Comparison of ENCODE assay signal across 20 cellular contexts in genomic region chr2:32051836-32052439, GRCh38. TPM values are rescaled to one million over a fixed set of nuclear protein-coding genes. Genes with fewer than 3 reads are reported as not detected.
A peak's percentile ranks its signal among the peaks of the same experiment; 100 is the strongest.
DNase-seq lines count a peak whose midpoint lies in the region; ATAC-seq, FAIRE-seq and TF ChIP-seq lines count a peak whose summit lies in the region.
"Had no signal": no experiment of that assay in that cellular context is flagged by ENCODE, and none has a peak within 500 bp of the region (broad histone marks: within the 10 kb centered on the region; RNA-seq: fewer than 3 reads in every experiment).

No MANE protein-coding gene starts in this region.

- POLR2A ChIA-PET in HepG2 (lab: Yijun Ruan, JAX), result interaction anchor here (0.8 to 1.0 kb wide), 2 partner anchors 11 to 12 kb away, joined by 3 to 5 read pairs; partner anchors contain the start of genes DPY30 and SPAST

- FAIRE-seq in HepG2 (lab: Jason Lieb, UNC) (no peak), kidney (lab: Jason Lieb, UNC) (no peak)
- FAIRE-seq: A549, GM12878, H54 had no signal

- CTCF ChIA-PET in HepG2 (lab: Yijun Ruan, JAX; ENCODE audit: low intra/inter-chr PET ratio, low total read pairs), result no interaction called here

- H3K18ac ChIP-seq in trophoblast cell (ENCODE audit: low read length), result no peak overlapping the region

- no peak overlapping the region for H3K14ac ChIP-seq in trophoblast cell (ENCODE audit: low read length)

- ATAC-seq in HepG2, result peak; percentile 70
- ATAC-seq in right lobe of liver, result no peak
- no peak for ATAC-seq in lower lobe of right lung
- no peak for ATAC-seq in GM21515 (IDR thresholded peaks at IDR 0.05; ENCODE audit: unreplicated experiment)
- ATAC-seq: GM12878 had no signal

- H3K4me3 ChIP-seq in HepG2 (replicated peaks in 1 of 3; ENCODE audit: insufficient read depth in 1 of 3, low read depth in 2 of 3, low read length in 3 of 3) (peak overlapping the region in 1 of 3 experiments; percentile 3; a peak in 2 of 6 replicates), right lobe of liver (no peak overlapping the region), kidney (ENCODE audit: low read length in 2 of 2) (no peak overlapping the region), trophoblast cell (ENCODE audit: low read depth, low read length) (no peak overlapping the region), lower lobe of right lung (no peak overlapping the region)
- H3K4me3 ChIP-seq: A549, GM12878, GM23248 had no signal

- H2AFZ ChIP-seq in HepG2 (ENCODE audit: low read length), result peak overlapping the region; percentile 67
- no peak overlapping the region for H2AFZ ChIP-seq in trophoblast cell (ENCODE audit: insufficient read depth, low read length, poor library complexity)
- H2AFZ ChIP-seq: GM23248 had no signal

- no peak overlapping the region for H2AK5ac ChIP-seq in trophoblast cell (ENCODE audit: low read length)

- TF ChIP-seq CTCF in HepG2 (CRISPR knock-in tag; IDR thresholded peaks at IDR 0.05) (no peak), right lobe of liver (IDR thresholded peaks at IDR 0.05) (no peak), kidney (IDR thresholded peaks at IDR 0.05; ENCODE audit: borderline replicate concordance, extremely low read depth, insufficient read depth) (no peak), lower lobe of right lung (IDR thresholded peaks at IDR 0.05) (no peak)

- H3K27ac ChIP-seq in HepG2 (ENCODE audit: extremely low read length, insufficient read depth, low read length) (no peak overlapping the region), right lobe of liver (no peak overlapping the region), kidney (ENCODE audit: low read depth in 2 of 2, low read length in 2 of 2) (no peak overlapping the region), trophoblast cell (ENCODE audit: low read depth, low read length) (no peak overlapping the region), lower lobe of right lung (no peak overlapping the region)
- H3K27ac ChIP-seq: 22Rv1, A549, C4-2B, GM23248 had no signal

- BruUV-seq in HepG2 (replicated peaks; lab: Mats Ljungman, UMichigan), result no TSS peak

- no peak overlapping the region for H4K12ac ChIP-seq in trophoblast cell (ENCODE audit: low read depth, low read length)

- H2BK120ac ChIP-seq in trophoblast cell (ENCODE audit: insufficient read depth, low read length, poor library complexity), result no peak overlapping the region

- no peak for TF ChIP-seq RAD21 in HepG2 (CRISPR knock-in tag; IDR thresholded peaks at IDR 0.05)

- no peak for DNase-seq in HepG2 (ENCODE audit: low spot score)
- DNase-seq in right lobe of liver, result no peak
- DNase-seq in kidney, result peak; percentile 18
- no peak for DNase-seq in trophoblast cell
- DNase-seq in lower lobe of right lung, result no peak
- DNase-seq in DMS79 (lab: John Stamatoyannopoulos, UW), result no peak
- DNase-seq: AML-193; CD4-positive, alpha-beta T cell; DMS153; DMS79 treated with DMSO at 0.1 percent for 48 hours; EL; GM23248; HCEC 1CT; HFFc6 had no signal

- H2BK5ac ChIP-seq in trophoblast cell (ENCODE audit: low read depth, low read length, poor library complexity), result no peak overlapping the region

- peak overlapping the region; percentile 61 for H3K23ac ChIP-seq in trophoblast cell (ENCODE audit: low read length)

- H3K4me2 ChIP-seq in HepG2 (ENCODE audit: low read depth, low read length) (peak overlapping the region; percentile 51), trophoblast cell (ENCODE audit: low read length) (no peak overlapping the region)
- H3K4me2 ChIP-seq: A549 had no signal

- in situ Hi-C loops in HepG2 (cut with HindIII; ENCODE audit: extremely low pct_ligation_motif_present, low pct_unique_long_range_greater_than_20kb), result no loop called here

- intact Hi-C loops in HepG2 (cut with micrococcal nuclease; ENCODE audit: unreplicated experiment) (no loop called here), right lobe of liver (cut with DNase I) (no loop called here), kidney (cut with DNase I) (no loop called here), lower lobe of right lung (cut with DNase I) (no loop called here)

- no peak overlapping the region for H4K8ac ChIP-seq in trophoblast cell (ENCODE audit: low read depth, low read length)

- H3K36me3 ChIP-seq in HepG2 (replicated peaks in 1 of 2; ENCODE audit: control insufficient read depth in 1 of 2, insufficient read depth in 2 of 2, low read length in 2 of 2) (no peaks in the 10 kb centered on the region), right lobe of liver (no peaks in the 10 kb centered on the region), kidney (ENCODE audit: control insufficient read depth in 1 of 2, insufficient read depth in 2 of 2, low read length in 2 of 2) (no peaks in the 10 kb centered on the region), trophoblast cell (ENCODE audit: control insufficient read depth in 1 of 2, insufficient read depth in 2 of 2, low read length in 2 of 2) (no peaks in the 10 kb centered on the region), lower lobe of right lung (no peaks in the 10 kb centered on the region)

- no peak overlapping the region for H3K9ac ChIP-seq in HepG2 (ENCODE audit: insufficient read depth, low read depth, low read length)
- no peak overlapping the region for H3K9ac ChIP-seq in kidney (ENCODE audit: low read length in 2 of 2)
- no peak overlapping the region for H3K9ac ChIP-seq in trophoblast cell (ENCODE audit: low read length)
- H3K9ac ChIP-seq: GM23248 had no signal

- no peak overlapping the region for H2BK12ac ChIP-seq in trophoblast cell (ENCODE audit: low read length)

- no peaks in the 10 kb centered on the region for H3K9me3 ChIP-seq in HepG2 (ENCODE audit: low read length)
- no peaks in the 10 kb centered on the region for H3K9me3 ChIP-seq in right lobe of liver
- no peaks in the 10 kb centered on the region for H3K9me3 ChIP-seq in kidney (ENCODE audit: control insufficient read depth in 1 of 2, low read length in 2 of 2)
- no peaks in the 10 kb centered on the region for H3K9me3 ChIP-seq in trophoblast cell (ENCODE audit: insufficient read depth, low read depth, low read length)
- H3K9me3 ChIP-seq in lower lobe of right lung, result no peaks in the 10 kb centered on the region
- H3K9me3 ChIP-seq: A549 had no signal

- peaks cover 30% of the 10 kb centered on the region for H3K4me1 ChIP-seq in HepG2 (ENCODE audit: insufficient read depth, low read length)
- no peaks in the 10 kb centered on the region for H3K4me1 ChIP-seq in right lobe of liver
- H3K4me1 ChIP-seq in kidney (ENCODE audit: control insufficient read depth in 1 of 2, insufficient read depth in 1 of 2, low read depth in 1 of 2, low read length in 2 of 2), result no peaks in the 10 kb centered on the region
- no peaks in the 10 kb centered on the region for H3K4me1 ChIP-seq in trophoblast cell (ENCODE audit: control insufficient read depth in 1 of 2, insufficient read depth in 2 of 2, low read length in 2 of 2)
- H3K4me1 ChIP-seq in lower lobe of right lung, result no peaks in the 10 kb centered on the region
- H3K4me1 ChIP-seq: A549 had no signal

- H3K4ac ChIP-seq in trophoblast cell (ENCODE audit: low read depth, low read length), result no peak overlapping the region

- H4K91ac ChIP-seq in trophoblast cell (ENCODE audit: low read depth, low read length), result no peak overlapping the region

- TF ChIP-seq EP300 in HepG2 (IDR thresholded peaks at IDR 0.05; ENCODE audit: low read depth in 2 of 2, low read length in 2 of 2) (no peak), HepG2 (CRISPR knock-in tag; IDR thresholded peaks at IDR 0.05; ENCODE audit: borderline replicate concordance) (no peak)

- H4K20me1 ChIP-seq in HepG2 (ENCODE audit: insufficient read depth, low read length), result no peaks in the 10 kb centered on the region

- H3K79me1 ChIP-seq in trophoblast cell (ENCODE audit: low read length), result no peaks in the 10 kb centered on the region

- H3K27me3 ChIP-seq in HepG2 (ENCODE audit: control insufficient read depth in 1 of 2, insufficient read depth in 2 of 2, low read length in 2 of 2) (no peaks in the 10 kb centered on the region), right lobe of liver (no peaks in the 10 kb centered on the region), trophoblast cell (ENCODE audit: insufficient read depth, low read length) (no peaks in the 10 kb centered on the region), lower lobe of right lung (ENCODE audit: low read depth) (no peaks in the 10 kb centered on the region)

- TF ChIP-seq POLR2A in HepG2 (IDR thresholded peaks at IDR 0.05; ENCODE audit: insufficient read depth in 1 of 2, low read depth in 2 of 2, low read length in 2 of 2) (no peak), right lobe of liver (IDR thresholded peaks at IDR 0.05) (no peak)

- 45% methylated on average over 11 of the region's 11 CpGs for WGBS in HepG2 (ENCODE audit: low lambda C conversion rate)
- 93% methylated on average over 8 of the region's 11 CpGs for WGBS in right lobe of liver (ENCODE audit: insufficient coverage, low coverage, low lambda C conversion rate, missing lambda C conversion rate)
- no CpG with 5 or more reads among the region's 11 CpGs for WGBS in trophoblast cell (ENCODE audit: extremely low coverage, insufficient coverage, insufficient read length)

- H3K79me2 ChIP-seq in HepG2 (ENCODE audit: insufficient read depth, low read length) (no peaks in the 10 kb centered on the region), trophoblast cell (ENCODE audit: control insufficient read depth, insufficient read depth, low read length, poor library complexity) (no peaks in the 10 kb centered on the region)

RNA-seq across cellular contexts. Expression of gene SPAST, which starts 11.4 kb away (rescaled TPM):
- 40.4 and 41.5 TPM in 2 replicates for total RNA-seq in HepG2 (2016; rRNA removed; fragmentation: Illumina TruSeq; extraction: Trizol)
- 23.2 and 26.1 TPM in 2 replicates for total RNA-seq in HepG2 (2016; cell fraction: cytosol; rRNA removed; fragmentation: Illumina TruSeq; extraction: Trizol; ENCODE audit: low read depth)
- 37.5 and 39.9 TPM in 2 replicates for total RNA-seq in HepG2 (2016; cell fraction: insoluble cytoplasmic fraction; rRNA removed; fragmentation: Illumina TruSeq; extraction: Trizol)
- total RNA-seq in HepG2 (2016; cell fraction: membrane; rRNA removed; fragmentation: Illumina TruSeq; extraction: Trizol), result 33.7 and 34.4 TPM in 2 replicates
- total RNA-seq in HepG2 (2016; cell fraction: nucleus; rRNA removed; fragmentation: Illumina TruSeq; extraction: Trizol), result 24.5 and 29.2 TPM in 2 replicates
- 8.1 and 11.5 TPM in 2 replicates for polyA plus RNA-seq in HepG2 (2011; rRNA removed)
- polyA plus RNA-seq in HepG2 (2011; cell fraction: cytosol; rRNA removed), result 4.7 and 7.3 TPM in 2 replicates
- 3.2 and 3.8 TPM in 2 replicates for polyA plus RNA-seq in HepG2 (2011; cell fraction: nucleus; rRNA removed)
- 11.4 and 14.0 TPM in 2 replicates for polyA plus RNA-seq in HepG2 (2012)
- polyA plus RNA-seq in HepG2 (2016; cell fraction: cytosol; fragmentation: Illumina TruSeq; extraction: Trizol; ENCODE audit: low read depth), result 2.0 and 2.8 TPM in 2 replicates
- 20.2 and 21.0 TPM in 2 replicates for polyA plus RNA-seq in HepG2 (2016; cell fraction: insoluble cytoplasmic fraction; fragmentation: Illumina TruSeq; extraction: Trizol; ENCODE audit: low read depth)
- polyA plus RNA-seq in HepG2 (2016; cell fraction: membrane; fragmentation: Illumina TruSeq; extraction: Trizol; ENCODE audit: low read depth), result 8.6 and 9.2 TPM in 2 replicates
- polyA plus RNA-seq in HepG2 (2016; cell fraction: nucleus; fragmentation: Illumina TruSeq; extraction: Trizol; ENCODE audit: insufficient read depth, low read depth), result 18.4 and 19.9 TPM in 2 replicates
- polyA minus RNA-seq in HepG2 (2011; rRNA and poly(A)+ RNA removed; ENCODE audit: low replicate concordance), result 5.2 and 7.0 TPM in 2 replicates
- polyA minus RNA-seq in HepG2 (2011; cell fraction: cytosol; rRNA and poly(A)+ RNA removed), result 22.6 and 33.6 TPM in 2 replicates
- 16.0 and 20.1 TPM in 2 replicates for polyA minus RNA-seq in HepG2 (2011; cell fraction: nucleus; rRNA and poly(A)+ RNA removed)
- total RNA-seq in right lobe of liver, result 10 to 100 TPM in 1 of 6 experiments, 1 to 10 TPM in 5; 7.7 to 11.5 (median 9.1) TPM
- 13.6 TPM for total RNA-seq in kidney
- 3.8 TPM for polyA plus RNA-seq in kidney (ENCODE audit: insufficient read depth, low read depth, low replicate concordance)
- 26.0 and 26.6 TPM in 2 replicates for polyA plus RNA-seq in trophoblast cell (2013)
- 18.7 TPM for total RNA-seq in lower lobe of right lung

RNA-seq across cellular contexts. Expression of gene DPY30, which starts 12.3 kb away (rescaled TPM):
- total RNA-seq in HepG2 (2016; rRNA removed; fragmentation: Illumina TruSeq; extraction: Trizol) (118 and 165 TPM in 2 replicates), right lobe of liver (10 to 100 TPM; 23.8 to 42.7 (median 34.7) TPM), kidney (59.2 TPM), lower lobe of right lung (60.4 TPM)
- 40.1 and 50.6 TPM in 2 replicates for total RNA-seq in HepG2 (2016; cell fraction: cytosol; rRNA removed; fragmentation: Illumina TruSeq; extraction: Trizol; ENCODE audit: low read depth)
- total RNA-seq in HepG2 (2016; cell fraction: insoluble cytoplasmic fraction; rRNA removed; fragmentation: Illumina TruSeq; extraction: Trizol), result 124 and 177 TPM in 2 replicates
- 59.4 and 69.6 TPM in 2 replicates for total RNA-seq in HepG2 (2016; cell fraction: membrane; rRNA removed; fragmentation: Illumina TruSeq; extraction: Trizol)
- total RNA-seq in HepG2 (2016; cell fraction: nucleus; rRNA removed; fragmentation: Illumina TruSeq; extraction: Trizol), result 49.2 and 53.2 TPM in 2 replicates
- polyA plus RNA-seq in HepG2 (2011; rRNA removed) (78.9 and 98.1 TPM in 2 replicates), kidney (ENCODE audit: insufficient read depth, low read depth, low replicate concordance) (128 TPM)
- polyA plus RNA-seq in HepG2 (2011; cell fraction: cytosol; rRNA removed), result 74.9 and 105 TPM in 2 replicates
- 24.3 and 28.3 TPM in 2 replicates for polyA plus RNA-seq in HepG2 (2011; cell fraction: nucleus; rRNA removed)
- 123 and 125 TPM in 2 replicates for polyA plus RNA-seq in HepG2 (2012)
- 42.4 and 55.4 TPM in 2 replicates for polyA plus RNA-seq in HepG2 (2016; cell fraction: cytosol; fragmentation: Illumina TruSeq; extraction: Trizol; ENCODE audit: low read depth)
- polyA plus RNA-seq in HepG2 (2016; cell fraction: insoluble cytoplasmic fraction; fragmentation: Illumina TruSeq; extraction: Trizol; ENCODE audit: low read depth), result 196 and 205 TPM in 2 replicates
- 59.7 and 72.0 TPM in 2 replicates for polyA plus RNA-seq in HepG2 (2016; cell fraction: membrane; fragmentation: Illumina TruSeq; extraction: Trizol; ENCODE audit: low read depth)
- 83.1 and 84.8 TPM in 2 replicates for polyA plus RNA-seq in HepG2 (2016; cell fraction: nucleus; fragmentation: Illumina TruSeq; extraction: Trizol; ENCODE audit: insufficient read depth, low read depth)
- polyA minus RNA-seq in HepG2 (2011; rRNA and poly(A)+ RNA removed; ENCODE audit: low replicate concordance), result 9.6 and 24.6 TPM in 2 replicates
- polyA minus RNA-seq in HepG2 (2011; cell fraction: cytosol; rRNA and poly(A)+ RNA removed), result 31.1 and 32.5 TPM in 2 replicates
- 18.8 and 27.2 TPM in 2 replicates for polyA minus RNA-seq in HepG2 (2011; cell fraction: nucleus; rRNA and poly(A)+ RNA removed)
- 161 and 163 TPM in 2 replicates for polyA plus RNA-seq in trophoblast cell (2013)

RNA-seq across cellular contexts. Expression of gene MEMO1, which starts 41.1 kb away (rescaled TPM):
- 68.0 and 69.8 TPM in 2 replicates for total RNA-seq in HepG2 (2016; rRNA removed; fragmentation: Illumina TruSeq; extraction: Trizol)
- total RNA-seq in HepG2 (2016; cell fraction: cytosol; rRNA removed; fragmentation: Illumina TruSeq; extraction: Trizol; ENCODE audit: low read depth), result 140 and 144 TPM in 2 replicates
- total RNA-seq in HepG2 (2016; cell fraction: insoluble cytoplasmic fraction; rRNA removed; fragmentation: Illumina TruSeq; extraction: Trizol), result 65.7 and 68.0 TPM in 2 replicates
- total RNA-seq in HepG2 (2016; cell fraction: membrane; rRNA removed; fragmentation: Illumina TruSeq; extraction: Trizol), result 143 and 162 TPM in 2 replicates
- total RNA-seq in HepG2 (2016; cell fraction: nucleus; rRNA removed; fragmentation: Illumina TruSeq; extraction: Trizol), result 45.7 and 49.1 TPM in 2 replicates
- polyA plus RNA-seq in HepG2 (2011; rRNA removed), result 69.3 and 81.6 TPM in 2 replicates
- polyA plus RNA-seq in HepG2 (2011; cell fraction: cytosol; rRNA removed), result 51.1 and 54.3 TPM in 2 replicates
- polyA plus RNA-seq in HepG2 (2011; cell fraction: nucleus; rRNA removed), result 35.0 and 37.6 TPM in 2 replicates
- polyA plus RNA-seq in HepG2 (2012), result 80.1 and 81.8 TPM in 2 replicates
- 152 and 156 TPM in 2 replicates for polyA plus RNA-seq in HepG2 (2016; cell fraction: cytosol; fragmentation: Illumina TruSeq; extraction: Trizol; ENCODE audit: low read depth)
- 81.9 and 84.7 TPM in 2 replicates for polyA plus RNA-seq in HepG2 (2016; cell fraction: insoluble cytoplasmic fraction; fragmentation: Illumina TruSeq; extraction: Trizol; ENCODE audit: low read depth)
- polyA plus RNA-seq in HepG2 (2016; cell fraction: membrane; fragmentation: Illumina TruSeq; extraction: Trizol; ENCODE audit: low read depth), result 169 and 183 TPM in 2 replicates
- 55.9 and 58.9 TPM in 2 replicates for polyA plus RNA-seq in HepG2 (2016; cell fraction: nucleus; fragmentation: Illumina TruSeq; extraction: Trizol; ENCODE audit: insufficient read depth, low read depth)
- 33.0 and 51.0 TPM in 2 replicates for polyA minus RNA-seq in HepG2 (2011; rRNA and poly(A)+ RNA removed; ENCODE audit: low replicate concordance)
- 36.1 and 40.9 TPM in 2 replicates for polyA minus RNA-seq in HepG2 (2011; cell fraction: cytosol; rRNA and poly(A)+ RNA removed)
- 48.9 and 60.9 TPM in 2 replicates for polyA minus RNA-seq in HepG2 (2011; cell fraction: nucleus; rRNA and poly(A)+ RNA removed)
- 10 to 100 TPM; 19.6 to 28.0 (median 23.2) TPM for total RNA-seq in right lobe of liver
- 28.6 TPM for total RNA-seq in kidney
- polyA plus RNA-seq in kidney (ENCODE audit: insufficient read depth, low read depth, low replicate concordance), result 22.2 TPM
- 34.5 and 36.0 TPM in 2 replicates for polyA plus RNA-seq in trophoblast cell (2013)
- total RNA-seq in lower lobe of right lung, result 35.7 TPM
